8 cellular contexts compared by ENCODE assay signal in the genomic region with DNA sequence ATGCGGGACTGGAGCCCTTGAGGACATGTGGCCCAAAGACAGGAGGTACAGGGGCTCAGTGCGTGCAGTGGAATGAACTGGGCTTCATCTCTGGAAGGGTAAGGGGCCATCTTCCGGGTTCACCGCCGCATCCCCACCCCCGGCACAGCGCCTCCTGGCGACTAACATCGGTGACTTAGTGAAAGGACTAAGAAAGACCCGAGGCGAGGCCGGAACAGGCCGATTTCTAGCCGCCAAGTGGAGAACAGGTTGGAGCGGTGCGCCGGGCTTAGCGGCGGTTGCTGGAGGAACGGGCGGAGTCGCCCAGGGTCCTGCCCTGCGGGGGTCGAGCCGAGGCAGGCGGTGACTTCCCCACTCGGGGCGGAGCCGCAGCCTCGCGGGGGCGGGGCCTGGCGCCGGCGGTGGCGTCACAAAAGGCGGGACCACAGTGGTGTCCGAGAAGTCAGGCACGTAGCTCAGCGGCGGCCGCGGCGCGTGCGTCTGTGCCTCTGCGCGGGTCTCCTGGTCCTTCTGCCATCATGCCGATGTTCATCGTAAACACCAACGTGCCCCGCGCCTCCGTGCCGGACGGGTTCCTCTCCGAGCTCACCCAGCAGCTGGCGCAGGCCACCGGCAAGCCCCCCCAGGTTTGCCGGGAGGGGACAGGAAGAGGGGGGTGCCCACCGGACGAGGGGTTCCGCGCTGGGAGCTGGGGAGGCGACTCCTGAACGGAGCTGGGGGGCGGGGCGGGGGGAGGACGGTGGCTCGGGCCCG. TPM values are rescaled to one million over a fixed set of nuclear protein-coding genes. Genes with fewer than 3 reads are reported as not detected.
DNase-seq lines count a peak whose midpoint lies in the region; ATAC-seq, FAIRE-seq and TF ChIP-seq lines count a peak whose summit lies in the region.

Gene MIF (plus strand): TSS at position 427 of the 753 bp plus-strand sequence. CDS start 92 bp downstream, at position 519.

- peaks cover 22% of the 10 kb centered on the region for H3K4me1 Mint-ChIP-seq in activated naive CD8-positive, alpha-beta T cell treated with anti-CD3 and anti-CD28 coated beads, Interleukin-2, amount 10 ng/mL, durations not matched to agents 7 days and 5 days

- FAIRE-seq in pancreas (lab: Jason Lieb, UNC): no peak

- no peaks in the 10 kb centered on the region for H3K9me3 Mint-ChIP-seq in activated naive CD8-positive, alpha-beta T cell treated with anti-CD3 and anti-CD28 coated beads, Interleukin-2, amount 10 ng/mL, durations not matched to agents 7 days and 5 days

- TF ChIP-seq CTCF in GM12874 (IDR thresholded peaks at IDR 0.05; ENCODE audit: insufficient read depth, low read depth, low read length) (peak; percentile 89), SU-DHL-6 (IDR thresholded peaks at IDR 0.05; ENCODE audit: insufficient read depth, low read length, poor library complexity, severe bottlenecking) (peak; percentile 85), pancreas (IDR thresholded peaks at IDR 0.05) (peak; percentile 51 to 64 (median 56)), thyroid gland (IDR thresholded peaks at IDR 0.05) (peak; percentile 32 to 75 (median 65))

- 1% methylated on average over 66 to 71 of the region's 71 CpGs for WGBS in pancreas, 2 donors
- 0% methylated on average over 2 to 33 of the region's 71 CpGs for whole genome bisulfite sequencing in thyroid gland, 2 donors

- H3K36me3 ChIP-seq in SU-DHL-6 (ENCODE audit: low read length) (peaks cover 9% of the 10 kb centered on the region; the same call in 1 of the 2 replicates), pancreas (no peaks in the 10 kb centered on the region), thyroid gland (peaks cover 9 to 11% of the 10 kb centered on the region in 2 donors)

- peaks cover 15% of the 10 kb centered on the region for H3K79me2 ChIP-seq in SU-DHL-6 (ENCODE audit: insufficient read depth, low read length)

- peak within 1 kb of the TSS; percentile 97 for H3K4me3 ChIP-seq in SU-DHL-6 (ENCODE audit: insufficient read depth, low read length, poor library complexity, severe bottlenecking)
- peak within 1 kb of the TSS; percentile 68 to 90 (median 74) for H3K4me3 ChIP-seq in pancreas
- peak within 1 kb of the TSS; percentile 46 to 92 (median 57) for H3K4me3 ChIP-seq in thyroid gland (replicated peaks in 1 of 3)

- peak within 1 kb of the TSS; percentile 85 for H3K27ac ChIP-seq in SU-DHL-6 (ENCODE audit: low read depth, low read length)
- H3K27ac ChIP-seq in pancreas: peak within 1 kb of the TSS; percentile 96 to 98 (median 96)
- H3K27ac ChIP-seq in thyroid gland: peak within 1 kb of the TSS; percentile 94 to 98 (median 96)

- POLR2A ChIA-PET in activated naive CD8-positive, alpha-beta T cell treated with anti-CD3 and anti-CD28 coated beads, Interleukin-2, amount 10 ng/mL, durations not matched to agents 7 days and 5 days (lab: Charles Lee): interaction anchor here (0.6 to 3.3 kb wide), 19 partner anchors 9 to 661 kb away, joined by 3 to 53 read pairs (median 4); partner anchors contain the start of genes C22orf15, CABIN1, GUCD1 and SLC2A11

- no peaks in the 10 kb centered on the region for H3K27me3 Mint-ChIP-seq in activated naive CD8-positive, alpha-beta T cell treated with anti-CD3 and anti-CD28 coated beads, Interleukin-2, amount 10 ng/mL, durations not matched to agents 7 days and 5 days

- H4K20me1 ChIP-seq in SU-DHL-6 (ENCODE audit: low read depth, low read length): peaks cover 4% of the 10 kb centered on the region; the same call in 1 of the 2 replicates

- no peaks in the 10 kb centered on the region for H3K9me2 ChIP-seq in SU-DHL-6 (replicated peaks; ENCODE audit: insufficient read depth, low read length)

- 0 out of 2 replicates have a peak, but pooled peaks cover 9% of the 10 kb centered on the region for H3F3A ChIP-seq in SU-DHL-6 (ENCODE audit: insufficient read depth)

- H3K9me3 ChIP-seq in SU-DHL-6 (ENCODE audit: insufficient read depth, low read length) (no peaks in the 10 kb centered on the region), pancreas (no peaks in the 10 kb centered on the region), thyroid gland (no peaks in the 10 kb centered on the region)

- TF ChIP-seq POLR2A in thyroid gland (IDR thresholded peaks at IDR 0.05): peak; percentile 94 to 98

- intact Hi-C loops in Right ventricle myocardium inferior (cut with DNase I) (loop anchor here (2.0 kb wide), 1 partner anchor 21 kb away; no protein-coding TSS in a partner anchor), pancreas (cut with DNase I) (no loop called here), thyroid gland (cut with DNase I) (no loop called here)

- ATAC-seq in HG02678 (IDR thresholded peaks at IDR 0.05; ENCODE audit: unreplicated experiment): peak; percentile 81
- peak; percentile 89 for ATAC-seq in activated naive CD8-positive, alpha-beta T cell treated with anti-CD3 and anti-CD28 coated beads, Interleukin-2, amount 10 ng/mL, durations not matched to agents 7 days and 5 days (ENCODE audit: low read depth)
- ATAC-seq in Right ventricle myocardium inferior: peak; percentile 94
- ATAC-seq in pancreas: peak; percentile 90 to 97 (median 92)

- H3K4me3 Mint-ChIP-seq in activated naive CD8-positive, alpha-beta T cell treated with anti-CD3 and anti-CD28 coated beads, Interleukin-2, amount 10 ng/mL, durations not matched to agents 7 days and 5 days: peak within 1 kb of the TSS; percentile 96

- peak within 1 kb of the TSS; percentile 96 for H3K9ac ChIP-seq in SU-DHL-6 (ENCODE audit: low read length)

- DNase-seq in NCI-H1105 treated with DMSO at 0.1 percent for 48 hours (lab: John Stamatoyannopoulos, UW) (peak; percentile 87), Right ventricle myocardium inferior (ENCODE audit: missing footprints) (peak; percentile 97), pancreas (peak; percentile 93 to 99 (median 98)), thyroid gland (peak; percentile 95)
- DNase-seq in activated naive CD8-positive, alpha-beta T cell treated with anti-CD3 and anti-CD28 coated beads, Interleukin-2, amount 10 ng/mL, durations not matched to agents 7 days and 5 days: peak; percentile 100

- peak within 1 kb of the TSS; percentile 99 for H3K27ac Mint-ChIP-seq in activated naive CD8-positive, alpha-beta T cell treated with anti-CD3 and anti-CD28 coated beads, Interleukin-2, amount 10 ng/mL, durations not matched to agents 7 days and 5 days

- H3K27me3 ChIP-seq in SU-DHL-6 (ENCODE audit: low read length): no peaks in the 10 kb centered on the region
- no peaks in the 10 kb centered on the region for H3K27me3 ChIP-seq in pancreas
- no peaks in the 10 kb centered on the region for H3K27me3 ChIP-seq in thyroid gland

- H3K4me1 ChIP-seq in pancreas (peaks cover 0 to 10% (median 0%) of the 10 kb centered on the region in 3 donors), thyroid gland (peaks cover 13 to 30% of the 10 kb centered on the region in 2 donors)

- H3K4me2 ChIP-seq in SU-DHL-6 (ENCODE audit: low read depth, low read length, poor library complexity, severe bottlenecking): peak within 1 kb of the TSS; percentile 81

- H2AFZ ChIP-seq in SU-DHL-6 (ENCODE audit: low read depth, low read length, severe bottlenecking): peak within 1 kb of the TSS; percentile 55

- H3K36me3 Mint-ChIP-seq in activated naive CD8-positive, alpha-beta T cell treated with anti-CD3 and anti-CD28 coated beads, Interleukin-2, amount 10 ng/mL, durations not matched to agents 7 days and 5 days: peaks cover 20% of the 10 kb centered on the region

RNA-seq across cellular contexts. Expression of gene MIF, which starts in this region (rescaled TPM):
- total RNA-seq in activated naive CD8-positive, alpha-beta T cell treated with anti-CD3 and anti-CD28 coated beads, Interleukin-2, amount 10 ng/mL, durations not matched to agents 7 days and 5 days: 100 to 1,000 TPM; 776 to 848 TPM
- total RNA-seq in Right ventricle myocardium inferior: 272 TPM
- 100 to 1,000 TPM; 128 to 269 (median 192) TPM for total RNA-seq in pancreas
- 100 to 1,000 TPM; 353 to 476 TPM for polyA plus RNA-seq in pancreas
- 100 to 1,000 TPM; 342 to 807 (median 472) TPM for total RNA-seq in thyroid gland

Comparison
In these comparisons a context has a peak if more than half of its experiments do, and no peak if none do; other contexts are left out.
1. Peak in every context shown above with its lines: DNase-seq, ATAC-seq, H3K4me3 ChIP-seq and H3K27ac ChIP-seq.